In genomic region chr17:70165383-70165782, GRCh38 we compare ENCODE assay signal across 29 cellular contexts. TPM values are rescaled to one million over a fixed set of nuclear protein-coding genes. Genes with fewer than 3 reads are reported as not detected.
"Had no signal": no experiment of that assay in that cellular context is flagged by ENCODE, and none has a peak within 500 bp of the region (broad histone marks: within the 10 kb centered on the region; RNA-seq: fewer than 3 reads in every experiment).

No MANE protein-coding gene starts in this region.

- H3K9me3 ChIP-seq: SJCRH30 had no signal

- ATAC-seq: activated CD8-positive, alpha-beta memory T cell treated with anti-CD3 and anti-CD28 coated beads, Interleukin-2, amount 10 ng/mL, durations not matched to agents 7 days and 5 days; activated naive CD8-positive, alpha-beta T cell treated with anti-CD3 and anti-CD28 coated beads, Interleukin-2, amount 50 U/mL, for 24 hours; Panc1; T-cell had no signal

- H3K27ac ChIP-seq: SJCRH30, SK-N-MC, VCaP had no signal

- H3K4me3 ChIP-seq: SJCRH30, SK-N-MC had no signal

- H3K36me3 ChIP-seq: SJCRH30 had no signal

- H3K4me1 ChIP-seq: SJCRH30 had no signal

- DNase-seq: activated B cell treated with CpG ODN at 0.5 μM for 24 hours; activated CD4-positive, alpha-beta memory T cell treated with anti-CD3 and anti-CD28 coated beads for 36 hours; activated CD4-positive, alpha-beta T cell treated with anti-CD3 and anti-CD28 coated beads for 4 hours; activated CD4-positive, alpha-beta T cell treated with anti-CD3 and anti-CD28 coated beads, Interleukin-2, amount 50 U/mL, for 1 hour; activated CD4-positive, CD25-positive, alpha-beta regulatory T cell treated with anti-CD3 and anti-CD28 coated beads, Interleukin-2, amount 50 U/mL, for 72 hours; activated CD8-positive, alpha-beta memory T cell treated with anti-CD3 and anti-CD28 coated beads for 24 hours; activated CD8-positive, alpha-beta memory T cell treated with anti-CD3 and anti-CD28 coated beads, Interleukin-2, amount 10 ng/mL, durations not matched to agents 7 days and 5 days; activated CD8-positive, alpha-beta memory T cell treated with anti-CD3 and anti-CD28 coated beads, Interleukin-2, amount 50 U/mL, for 48 hours; activated effector memory CD4-positive, alpha-beta T cell treated with Interleukin-2 at 50 U/mL for 16 hours; activated naive CD4-positive, alpha-beta T cell treated with anti-CD3 and anti-CD28 coated beads, Interleukin-2, amount 10 ng/mL, durations not matched to agents 7 days and 5 days; activated naive CD8-positive, alpha-beta T cell treated with anti-CD3 and anti-CD28 coated beads, Interleukin-2, amount 50 U/mL, for 24 hours; activated T-cell treated with anti-CD3 and anti-CD28 coated beads, Interleukin-2, amount 50 U/mL, for 48 hours; anterior cingulate cortex; central memory CD4-positive, alpha-beta T cell; NCI-H1105; NCI-H1436; NCI-H1694; NCI-H2227 treated with DMSO at 0.1 percent for 48 hours; NCI-H446; NCI-H510A treated with DMSO at 0.1 percent for 48 hours; NCI-H526 treated with DMSO at 0.1 percent for 48 hours; NCI-H774; SJCRH30; T-cell; T-helper 2 cell; T-helper 9 cell had no signal

RNA-seq across cellular contexts. Expression of gene KCNJ2, which starts 3.9 kb away (rescaled TPM):
- total RNA-seq: activated CD4-positive, alpha-beta memory T cell treated with anti-CD3 and anti-CD28 coated beads for 36 hours; activated CD8-positive, alpha-beta memory T cell treated with anti-CD3 and anti-CD28 coated beads, Interleukin-2, amount 10 ng/mL, durations not matched to agents 7 days and 5 days had no signal
